Comparison of ENCODE assay signal across 23 cellular contexts in the genomic region with DNA sequence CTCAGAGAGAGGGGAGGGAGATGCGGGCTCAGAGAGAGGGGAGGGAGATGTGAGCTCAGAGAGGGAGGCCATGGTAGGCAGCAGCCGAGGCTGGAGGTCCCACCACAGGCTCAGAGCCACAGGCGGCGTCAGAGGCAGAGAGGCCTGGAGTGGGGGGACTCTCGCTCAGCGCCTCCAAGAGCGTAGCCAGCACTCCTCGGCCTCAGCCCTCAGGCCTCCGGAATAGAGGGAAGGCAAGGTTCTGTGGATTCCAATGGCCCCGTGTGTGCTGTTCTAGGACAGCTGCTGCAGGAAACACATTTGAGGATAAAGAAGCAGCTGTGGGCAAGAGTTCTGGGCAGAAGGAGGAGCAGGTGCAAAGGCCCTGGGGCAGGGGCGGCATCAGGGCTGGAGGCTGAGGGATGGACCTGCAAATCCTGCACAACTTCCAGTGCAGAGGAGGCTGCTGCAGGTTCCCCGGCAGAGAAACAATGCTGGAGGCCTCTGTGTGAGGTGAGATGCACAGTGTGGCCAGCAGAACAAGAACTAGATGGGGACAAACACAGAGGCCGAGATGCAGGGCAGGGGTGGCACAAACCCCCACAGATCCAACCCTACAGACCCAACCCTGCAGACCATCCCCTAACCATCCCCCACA. TPM values are rescaled to one million over a fixed set of nuclear protein-coding genes. Genes with fewer than 3 reads are reported as not detected.
"Had no signal": no experiment of that assay in that cellular context is flagged by ENCODE, and none has a peak within 500 bp of the region (broad histone marks: within the 10 kb centered on the region; RNA-seq: fewer than 3 reads in every experiment).

No MANE protein-coding gene starts in this region.

- H3K4me3 Mint-ChIP-seq: activated CD4-positive, alpha-beta memory T cell treated with anti-CD3 and anti-CD28 coated beads for 36 hours; activated CD4-positive, alpha-beta T cell treated with anti-CD3 and anti-CD28 coated beads, Interleukin-2, amount 10 ng/mL, durations not matched to agents 7 days and 5 days; activated naive CD4-positive, alpha-beta T cell treated with anti-CD3 and anti-CD28 coated beads, Interleukin-2, amount 10 ng/mL, durations not matched to agents 7 days and 5 days; activated T-cell treated with anti-CD3 and anti-CD28 coated beads, Interleukin-2, amount 50 U/mL, for 4 hours; T-helper 17 cell had no signal

- H3K4me3 ChIP-seq: ascending aorta, body of pancreas, MG63 had no signal

- ATAC-seq: activated T-cell treated with anti-CD3 and anti-CD28 coated beads, Interleukin-2, amount 50 U/mL, for 4 hours; body of pancreas; PC-3; T-helper 17 cell had no signal

- H3K9me3 ChIP-seq: ascending aorta, body of pancreas, MG63 had no signal

- H3K27ac ChIP-seq: ascending aorta, body of pancreas had no signal

- H3K36me3 ChIP-seq: ascending aorta, MG63 had no signal

- DNase-seq: activated CD4-positive, alpha-beta memory T cell treated with anti-CD3 and anti-CD28 coated beads for 36 hours; activated CD4-positive, alpha-beta T cell treated with anti-CD3 and anti-CD28 coated beads, Interleukin-2, amount 10 ng/mL, durations not matched to agents 7 days and 5 days; activated CD4-positive, CD25-positive, alpha-beta regulatory T cell; activated CD8-positive, alpha-beta memory T cell treated with anti-CD3 and anti-CD28 coated beads for 24 hours; activated gamma-delta T cell treated with Interleukin-2 at 50 U/mL for 16 hours; activated naive CD4-positive, alpha-beta T cell treated with anti-CD3 and anti-CD28 coated beads, Interleukin-2, amount 10 ng/mL, durations not matched to agents 7 days and 5 days; activated T-cell treated with anti-CD3 and anti-CD28 coated beads, Interleukin-2, amount 50 U/mL, for 4 hours; amniotic stem cell; body of pancreas; central memory CD4-positive, alpha-beta T cell; MG63; MV-4-11; NCI-H1105; NCI-H1436; NCI-H1694 treated with DMSO at 0.1 percent for 48 hours; NCI-H2029 treated with DMSO at 0.1 percent for 48 hours; NCI-H510A treated with DMSO at 0.1 percent for 48 hours; PC-3; SIG-M5; T-helper 17 cell; T1000 had no signal

- H3K36me3 Mint-ChIP-seq: activated CD4-positive, alpha-beta memory T cell treated with anti-CD3 and anti-CD28 coated beads for 36 hours; activated naive CD4-positive, alpha-beta T cell treated with anti-CD3 and anti-CD28 coated beads, Interleukin-2, amount 10 ng/mL, durations not matched to agents 7 days and 5 days had no signal

- H3K27me3 ChIP-seq: ascending aorta had no signal

- H3K4me1 ChIP-seq: ascending aorta, body of pancreas had no signal

- H3K4me1 Mint-ChIP-seq: activated CD4-positive, alpha-beta T cell treated with anti-CD3 and anti-CD28 coated beads, Interleukin-2, amount 10 ng/mL, durations not matched to agents 7 days and 5 days; activated naive CD4-positive, alpha-beta T cell treated with anti-CD3 and anti-CD28 coated beads, Interleukin-2, amount 10 ng/mL, durations not matched to agents 7 days and 5 days; T-helper 17 cell had no signal

- H3K9me3 Mint-ChIP-seq: activated CD4-positive, alpha-beta memory T cell treated with anti-CD3 and anti-CD28 coated beads for 36 hours; activated CD4-positive, alpha-beta T cell treated with anti-CD3 and anti-CD28 coated beads, Interleukin-2, amount 10 ng/mL, durations not matched to agents 7 days and 5 days; activated naive CD4-positive, alpha-beta T cell treated with anti-CD3 and anti-CD28 coated beads, Interleukin-2, amount 10 ng/mL, durations not matched to agents 7 days and 5 days; activated T-cell treated with anti-CD3 and anti-CD28 coated beads, Interleukin-2, amount 50 U/mL, for 4 hours had no signal

- H3K27ac Mint-ChIP-seq: activated CD4-positive, alpha-beta memory T cell treated with anti-CD3 and anti-CD28 coated beads for 36 hours; activated CD4-positive, alpha-beta T cell treated with anti-CD3 and anti-CD28 coated beads, Interleukin-2, amount 10 ng/mL, durations not matched to agents 7 days and 5 days; activated naive CD4-positive, alpha-beta T cell treated with anti-CD3 and anti-CD28 coated beads, Interleukin-2, amount 10 ng/mL, durations not matched to agents 7 days and 5 days; T-helper 17 cell had no signal

RNA-seq across cellular contexts. Expression of a gene that starts 59.1 kb away (rescaled TPM):
- total RNA-seq: activated CD4-positive, alpha-beta T cell treated with anti-CD3 and anti-CD28 coated beads, Interleukin-2, amount 10 ng/mL, durations not matched to agents 7 days and 5 days; ascending aorta; body of pancreas; bronchial epithelial cell; T-helper 17 cell had no signal
